Comparison of ENCODE assay signal across 8 cellular contexts in the genomic region with DNA sequence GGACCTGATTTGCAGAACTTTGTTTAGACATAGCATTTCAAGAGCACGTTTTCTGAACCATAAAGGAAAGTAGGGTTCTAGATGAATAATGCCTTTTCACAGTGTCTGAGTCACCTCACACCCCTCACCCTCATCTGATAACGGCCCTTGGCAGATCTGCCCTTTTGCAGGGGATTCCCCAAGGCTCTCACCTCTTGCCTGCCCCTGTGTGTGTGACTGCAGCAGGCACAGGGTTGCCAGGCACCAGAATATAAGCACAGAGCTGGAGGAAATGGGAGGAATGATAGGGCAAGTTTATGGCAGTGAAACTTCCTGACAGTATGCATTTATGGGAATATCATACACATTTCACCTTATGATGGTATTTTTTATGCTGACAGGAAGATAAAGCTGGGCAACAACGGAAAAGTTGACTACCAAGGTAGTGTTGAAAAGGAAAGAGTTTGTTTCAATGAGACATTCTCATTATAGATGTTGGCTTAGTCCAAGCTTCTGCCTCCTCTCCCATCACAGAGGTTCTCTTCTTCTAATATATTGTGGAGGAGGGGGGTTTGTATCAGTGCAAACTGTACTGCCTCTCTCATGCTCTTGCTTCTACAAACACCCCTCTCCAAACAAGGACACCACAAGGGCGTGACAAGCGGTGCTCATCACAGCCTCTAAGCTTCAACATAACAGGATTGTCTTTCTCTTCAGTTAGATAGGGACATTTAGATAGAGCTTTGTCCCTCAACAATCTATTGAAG.
DNase-seq lines count a peak whose midpoint lies in the region; ATAC-seq and TF ChIP-seq lines count a peak whose summit lies in the region.

No MANE protein-coding gene starts in this region.

- intact Hi-C loops in dorsolateral prefrontal cortex (cut with DNase I): loop anchor here (5.0 to 10.0 kb wide), 4 partner anchors 79 to 303 kb away; partner anchors contain the start of gene BACH2 (in 1 of the 2)

- in situ Hi-C loops in G401 (cut with HindIII; ENCODE audit: low sequenced_read_pairs): no loop called here

- no peak overlapping the region for H3K4me3 ChIP-seq in dorsolateral prefrontal cortex

- no peaks in the 10 kb centered on the region for H3K27me3 ChIP-seq in dorsolateral prefrontal cortex

- ATAC-seq in HG02763 (IDR thresholded peaks at IDR 0.05; ENCODE audit: unreplicated experiment): peak; percentile 57
- no peak for ATAC-seq in HG03045 (IDR thresholded peaks at IDR 0.05; ENCODE audit: unreplicated experiment)

- DNase-seq in activated CD4-positive, CD25-positive, alpha-beta regulatory T cell treated with anti-CD3 and anti-CD28 coated beads, Interleukin-2, amount 50 U/mL, for 16 hours (ENCODE audit: low read depth, low spot score): peak; percentile 64
- DNase-seq in dermis microvascular lymphatic vessel endothelial cell (ENCODE audit: low read depth in 2 of 2) (peak; percentile 92), dorsolateral prefrontal cortex (no peak), G401 (ENCODE audit: low spot score) (no peak), GDM1 (lab: John Stamatoyannopoulos, UW) (no peak)
- DNase-seq in stimulated activated CD8-positive, alpha-beta memory T cell treated with anti-CD3 and anti-CD28 coated beads, Interleukin-12 subunit alpha, Interleukin-12 subunit beta, amount 100 ng/mL, for 4 hours (ENCODE audit: low read depth): peak; percentile 73

- no peak for TF ChIP-seq CTCF in dorsolateral prefrontal cortex (IDR thresholded peaks at IDR 0.05 in 54 of 56, conservative IDR thresholded peaks at IDR 0.05 in 2 of 56; ENCODE audit: low read depth in 1 of 56, partially characterized antibody in 56 of 56)

- no peak overlapping the region for H3K27ac ChIP-seq in dorsolateral prefrontal cortex

Comparison
In these comparisons a context has a peak if more than half of its experiments do, and no peak if none do; other contexts are left out.
1. DNase-seq: peak in activated CD4-positive, CD25-positive, alpha-beta regulatory T cell treated with anti-CD3 and anti-CD28 coated beads, Interleukin-2, amount 50 U/mL, for 16 hours (single experiment), dermis microvascular lymphatic vessel endothelial cell (2 of 2) and stimulated activated CD8-positive, alpha-beta memory T cell treated with anti-CD3 and anti-CD28 coated beads, Interleukin-12 subunit alpha, Interleukin-12 subunit beta, amount 100 ng/mL, for 4 hours (single experiment); none in dorsolateral prefrontal cortex (0 of 10), G401 (single experiment) and GDM1 (single experiment).